In genomic region chr3:20773320-20773984, GRCh38 we compare ENCODE assay signal across 20 cellular contexts.
"Had no signal": no experiment of that assay in that cellular context is flagged by ENCODE, and none has a peak within 500 bp of the region (broad histone marks: within the 10 kb centered on the region; RNA-seq: fewer than 3 reads in every experiment).

No MANE protein-coding gene starts in this region.

- H3K27ac ChIP-seq: adrenal gland, ascending aorta, colonic mucosa, gastroesophageal sphincter, lower lobe of right lung, thoracic aorta, upper lobe of left lung had no signal

- H3K4me3 ChIP-seq: adrenal gland, ascending aorta, colonic mucosa, gastroesophageal sphincter, lower lobe of right lung, thoracic aorta, upper lobe of left lung had no signal

- H3K36me3 ChIP-seq: adrenal gland, ascending aorta, colonic mucosa, gastroesophageal sphincter, lower lobe of right lung, thoracic aorta, upper lobe of left lung had no signal

- H3K27me3 ChIP-seq: adrenal gland, ascending aorta, colonic mucosa, gastroesophageal sphincter, upper lobe of left lung had no signal

- H3K9me3 Mint-ChIP-seq: endodermal cell had no signal

- H3K27ac Mint-ChIP-seq: activated CD4-positive, alpha-beta T cell treated with anti-CD3 and anti-CD28 coated beads, Interleukin-2, amount 10 ng/mL, durations not matched to agents 7 days and 5 days; activated CD8-positive, alpha-beta T cell treated with anti-CD3 and anti-CD28 coated beads, Interleukin-2, amount 10 ng/mL, durations not matched to agents 7 days and 5 days; activated naive CD8-positive, alpha-beta T cell; activated T-helper 17 cell treated with anti-CD3 and anti-CD28 coated beads, Interleukin-2, amount 50 U/mL, for 72 hours; endodermal cell; naive B cell had no signal

- H3K9me3 ChIP-seq: adrenal gland, ascending aorta, colonic mucosa, gastroesophageal sphincter, lower lobe of right lung, thoracic aorta, upper lobe of left lung had no signal

- H3K36me3 Mint-ChIP-seq: naive B cell had no signal

- H3K4me1 ChIP-seq: adrenal gland, ascending aorta, colonic mucosa, gastroesophageal sphincter, lower lobe of right lung, upper lobe of left lung had no signal

- DNase-seq: activated CD4-positive, alpha-beta T cell treated with anti-CD3 and anti-CD28 coated beads, Interleukin-2, amount 10 ng/mL, durations not matched to agents 7 days and 5 days; activated CD8-positive, alpha-beta T cell treated with anti-CD3 and anti-CD28 coated beads, Interleukin-2, amount 10 ng/mL, durations not matched to agents 7 days and 5 days; adrenal gland; colonic mucosa; endodermal cell; head of caudate nucleus; left cardiac atrium; lower lobe of right lung; naive B cell; occipital lobe; posterior cingulate gyrus; stimulated activated CD4-positive, alpha-beta T cell treated with anti-CD3 and anti-CD28 coated beads, Interleukin-4, amount 100 ng/mL, for 24 hours; stimulated activated naive CD4-positive, alpha-beta T cell treated with Interleukin-2 at 50 U/mL for 16 hours; upper lobe of left lung had no signal

- ATAC-seq: activated CD4-positive, CD25-positive, alpha-beta regulatory T cell treated with anti-CD3 and anti-CD28 coated beads, Interleukin-2, amount 50 U/mL, for 24 hours; activated CD8-positive, alpha-beta T cell treated with anti-CD3 and anti-CD28 coated beads, Interleukin-2, amount 10 ng/mL, durations not matched to agents 7 days and 5 days; activated T-helper 17 cell treated with anti-CD3 and anti-CD28 coated beads, Interleukin-2, amount 50 U/mL, for 72 hours; gastroesophageal sphincter; left cardiac atrium; lower lobe of right lung had no signal
